ENCODE assay signal across 12 cellular contexts in the genomic region with DNA sequence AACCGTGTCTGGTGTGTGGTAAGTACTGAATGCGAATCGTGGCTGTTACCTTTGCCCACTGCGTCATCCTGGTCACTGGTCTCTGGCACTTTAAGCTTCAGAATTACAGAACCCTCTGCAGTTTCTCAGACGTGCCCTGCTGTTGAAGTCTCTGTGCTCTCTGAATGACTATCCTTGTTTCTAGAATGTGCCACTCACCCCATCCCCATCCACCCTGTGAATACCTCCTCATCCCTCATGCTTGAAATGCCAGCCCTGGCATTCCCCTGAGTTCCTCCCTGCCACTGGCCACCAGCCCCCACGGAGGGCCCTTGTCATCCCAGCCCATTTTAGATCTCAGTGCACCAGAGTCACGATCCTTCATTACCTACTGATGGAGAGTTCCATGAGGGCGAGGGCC. TPM values are rescaled to one million over a fixed set of nuclear protein-coding genes. Genes with fewer than 3 reads are reported as not detected.
A peak's percentile ranks its signal among the peaks of the same experiment; 100 is the strongest.
DNase-seq lines count a peak whose midpoint lies in the region; ATAC-seq, FAIRE-seq and TF ChIP-seq lines count a peak whose summit lies in the region.
"Had no signal": no experiment of that assay in that cellular context is flagged by ENCODE, and none has a peak within 500 bp of the region (broad histone marks: within the 10 kb centered on the region; RNA-seq: fewer than 3 reads in every experiment).

No MANE protein-coding gene starts in this region.

- no peak for TF ChIP-seq CTCF in keratinocyte (optimal IDR thresholded peaks at IDR 0.05 in 1 of 3, IDR thresholded peaks at IDR 0.05 in 1 of 3, conservative IDR thresholded peaks at IDR 0.05 in 1 of 3; ENCODE audit: extremely low read depth in 1 of 3, insufficient read depth in 2 of 3, low read length in 3 of 3)

- ATAC-seq in GM21447 (IDR thresholded peaks at IDR 0.05; ENCODE audit: unreplicated experiment) (no peak), GM18502 (IDR thresholded peaks at IDR 0.05; ENCODE audit: poor library complexity, unreplicated experiment) (no peak)

- peaks cover 63% of the 10 kb centered on the region for H3K4me1 ChIP-seq in keratinocyte (ENCODE audit: control insufficient read depth, extremely low read depth, insufficient read depth, low read length)
- H3K4me1 ChIP-seq in small intestine (ENCODE audit: control insufficient read depth in 2 of 2, insufficient read depth in 1 of 2, low read depth in 1 of 2, low read length in 1 of 2): peaks cover 26 to 27% of the 10 kb centered on the region in 2 donors
- H3K4me1 ChIP-seq: HAP-1 had no signal

- FAIRE-seq in keratinocyte (lab: Jason Lieb, UNC) (no peak), small intestine (lab: Jason Lieb, UNC) (no peak)

- no peaks in the 10 kb centered on the region for H3K79me2 ChIP-seq in keratinocyte (ENCODE audit: control insufficient read depth, insufficient read depth, low read length)

- dilution Hi-C loops in keratinocyte (cut with MboI; ENCODE audit: extremely low pct_ligation_motif_present, low sequenced_read_pairs): no loop called here

- H3K9me1 ChIP-seq in keratinocyte (ENCODE audit: control insufficient read depth, extremely low read depth, insufficient read depth, low read length): no peaks in the 10 kb centered on the region

- H3K36me3 ChIP-seq in keratinocyte (ENCODE audit: control insufficient read depth in 2 of 2, extremely low read depth in 1 of 2, insufficient read depth in 2 of 2, low read length in 2 of 2): no peaks in the 10 kb centered on the region
- peaks cover 0 to 3% of the 10 kb centered on the region in 2 donors for H3K36me3 ChIP-seq in small intestine (ENCODE audit: control insufficient read depth in 2 of 2, insufficient read depth in 2 of 2, low read length in 2 of 2)
- H3K36me3 ChIP-seq: WERI-Rb-1 had no signal

- H3K27ac ChIP-seq in angular gyrus (ENCODE audit: low read depth, low read length): peak overlapping the region; percentile 73
- H3K27ac ChIP-seq in keratinocyte (ENCODE audit: control insufficient read depth, insufficient read depth, low read length): peak overlapping the region; percentile 94
- H3K27ac ChIP-seq in small intestine (ENCODE audit: low read depth in 1 of 2, low read length in 1 of 2): peak overlapping the region; percentile 84 to 94

- no peaks in the 10 kb centered on the region for H4K20me1 ChIP-seq in keratinocyte (ENCODE audit: control insufficient read depth, extremely low read depth, insufficient read depth, low read length)

- WGBS in small intestine, 3 donors: 66 to 89% (median 74%) methylated on average over 8 of the region's 8 CpGs

- no peak overlapping the region for H3K4me2 ChIP-seq in keratinocyte (ENCODE audit: control insufficient read depth, extremely low read depth, insufficient read depth, low read depth, low read length)

- H2AFZ ChIP-seq in keratinocyte (ENCODE audit: control insufficient read depth, low read length): no peak overlapping the region

- DNase-seq in EH (ENCODE audit: low read depth) (peak; percentile 69), keratinocyte (ENCODE audit: low read depth, low spot score) (no peak), small intestine (no peak), cerebellar cortex (ENCODE audit: low spot score) (no peak), LoVo (ENCODE audit: low spot score) (no peak)
- DNase-seq: activated T-cell treated with anti-CD3 and anti-CD28 coated beads, Interleukin-2, amount 50 U/mL, for 24 hours; CD8-positive, alpha-beta memory T cell had no signal

- no peak overlapping the region for H3K4me3 ChIP-seq in keratinocyte (ENCODE audit: control insufficient read depth in 2 of 3, extremely low read depth in 1 of 3, insufficient read depth in 2 of 3, low read depth in 1 of 3, low read length in 3 of 3)
- no peak overlapping the region for H3K4me3 ChIP-seq in small intestine (ENCODE audit: low read depth in 1 of 2, low read length in 2 of 2)
- H3K4me3 ChIP-seq: HAP-1 had no signal

- no peaks in the 10 kb centered on the region for H3K9me3 ChIP-seq in keratinocyte (ENCODE audit: control insufficient read depth, low read depth, low read length)
- H3K9me3 ChIP-seq in small intestine (ENCODE audit: control insufficient read depth, low read depth): no peaks in the 10 kb centered on the region
- H3K9me3 ChIP-seq: HAP-1 had no signal

- peak overlapping the region; percentile 68 for H3K9ac ChIP-seq in keratinocyte (ENCODE audit: control insufficient read depth, extremely low read depth, insufficient read depth, low read length)

- H3K27me3 ChIP-seq in keratinocyte (ENCODE audit: control insufficient read depth, extremely low read depth, insufficient read depth, low read length) (no peaks in the 10 kb centered on the region), small intestine (ENCODE audit: control insufficient read depth in 2 of 2, insufficient read depth in 2 of 2, low read length in 2 of 2) (no peaks in the 10 kb centered on the region)

RNA-seq across cellular contexts. Expression of gene TPCN1, which starts 21.3 kb away (rescaled TPM):
- 6.8 to 13.9 TPM (median 8.0 TPM) in 3 replicates for polyA plus RNA-seq in keratinocyte
- polyA plus RNA-seq in keratinocyte (2011; ENCODE audit: low read depth): 5.1 TPM
- 4.0 and 5.0 TPM in 2 replicates for polyA plus RNA-seq in keratinocyte (2011; cell fraction: cytosol; rRNA removed)
- 33.9 and 38.8 TPM in 2 replicates for polyA plus RNA-seq in keratinocyte (2011; cell fraction: nucleus; rRNA removed)
- 11.8 and 13.3 TPM in 2 replicates for polyA plus RNA-seq in keratinocyte (2012; ENCODE audit: low replicate concordance)
- polyA minus RNA-seq in keratinocyte: 11.1 to 34.4 TPM (median 17.2 TPM) in 3 replicates
- 12.3 TPM for polyA minus RNA-seq in keratinocyte (2011; cell fraction: cytosol; rRNA and poly(A)+ RNA removed)
- 28.4 and 32.3 TPM in 2 replicates for polyA minus RNA-seq in keratinocyte (2011; cell fraction: nucleus; rRNA and poly(A)+ RNA removed)
- polyA plus RNA-seq in small intestine: 10 to 100 TPM; 12.2 to 40.0 (median 28.7) TPM

RNA-seq across cellular contexts. Expression of gene RITA1, which starts 57.0 kb away (rescaled TPM):
- polyA plus RNA-seq in keratinocyte (11.8 to 14.5 TPM (median 14.5 TPM) in 3 replicates), small intestine (10 to 100 TPM; 18.8 to 31.5 (median 20.5) TPM)
- polyA plus RNA-seq in keratinocyte (2011; ENCODE audit: low read depth): 3.5 TPM
- 10.5 and 16.6 TPM in 2 replicates for polyA plus RNA-seq in keratinocyte (2011; cell fraction: cytosol; rRNA removed)
- polyA plus RNA-seq in keratinocyte (2011; cell fraction: nucleus; rRNA removed): 5.8 and 7.6 TPM in 2 replicates
- polyA plus RNA-seq in keratinocyte (2012; ENCODE audit: low replicate concordance): 9.1 and 16.3 TPM in 2 replicates
- 8.0 to 9.3 TPM (median 8.6 TPM) in 3 replicates for polyA minus RNA-seq in keratinocyte
- polyA minus RNA-seq in keratinocyte (2011; cell fraction: cytosol; rRNA and poly(A)+ RNA removed): 20.1 TPM
- 4.2 and 4.8 TPM in 2 replicates for polyA minus RNA-seq in keratinocyte (2011; cell fraction: nucleus; rRNA and poly(A)+ RNA removed)

RNA-seq across cellular contexts. Expression of gene DDX54, which starts 57.3 kb away (rescaled TPM):
- polyA plus RNA-seq in keratinocyte (42.1 to 47.3 TPM (median 44.6 TPM) in 3 replicates), small intestine (10 to 100 TPM; 34.9 to 75.6 (median 49.4) TPM)
- 140 TPM for polyA plus RNA-seq in keratinocyte (2011; ENCODE audit: low read depth)
- polyA plus RNA-seq in keratinocyte (2011; cell fraction: cytosol; rRNA removed): 27.7 and 54.7 TPM in 2 replicates
- polyA plus RNA-seq in keratinocyte (2011; cell fraction: nucleus; rRNA removed): 61.3 and 74.7 TPM in 2 replicates
- polyA plus RNA-seq in keratinocyte (2012; ENCODE audit: low replicate concordance): 28.7 and 46.8 TPM in 2 replicates
- polyA minus RNA-seq in keratinocyte: 38.0 to 74.1 TPM (median 38.7 TPM) in 3 replicates
- 35.7 TPM for polyA minus RNA-seq in keratinocyte (2011; cell fraction: cytosol; rRNA and poly(A)+ RNA removed)
- polyA minus RNA-seq in keratinocyte (2011; cell fraction: nucleus; rRNA and poly(A)+ RNA removed): 22.9 and 31.4 TPM in 2 replicates
